ENCODE assay signal across 22 cellular contexts in the genomic region with DNA sequence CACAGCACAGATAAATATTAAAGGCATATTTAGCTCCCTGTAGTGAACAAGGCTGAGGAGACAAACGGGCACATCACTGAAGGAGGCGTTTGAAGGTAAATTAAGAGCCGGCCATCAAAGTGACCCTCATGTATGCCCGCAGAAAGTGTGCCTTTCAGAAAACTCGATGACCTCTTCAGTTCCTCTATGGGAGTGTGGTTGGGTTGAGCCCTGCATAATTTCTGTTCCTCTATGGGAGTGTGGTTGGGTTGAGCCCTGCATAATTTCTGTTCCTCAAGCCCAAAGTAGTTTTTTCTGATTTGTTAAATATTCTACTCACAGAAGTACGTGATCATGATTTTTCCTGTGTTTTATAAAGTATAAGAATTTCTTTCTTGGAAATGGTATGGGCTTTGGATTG.
"Had no signal": no experiment of that assay in that cellular context is flagged by ENCODE, and none has a peak within 500 bp of the region (broad histone marks: within the 10 kb centered on the region; RNA-seq: fewer than 3 reads in every experiment).

No MANE protein-coding gene starts in this region.

- H3K27ac ChIP-seq: gastroesophageal sphincter, heart right ventricle, ovary, right lobe of liver, thoracic aorta, upper lobe of right lung had no signal

- H3K36me3 ChIP-seq: gastroesophageal sphincter, heart right ventricle, ovary, right lobe of liver, thoracic aorta, upper lobe of right lung had no signal

- H3K4me3 ChIP-seq: gastroesophageal sphincter, heart right ventricle, ovary, right lobe of liver, smooth muscle cell, thoracic aorta, upper lobe of right lung had no signal

- H3K9me3 ChIP-seq: gastroesophageal sphincter, ovary, right lobe of liver, thoracic aorta, upper lobe of right lung had no signal

- H3K4me2 ChIP-seq: smooth muscle cell had no signal

- ATAC-seq: activated naive CD8-positive, alpha-beta T cell treated with anti-CD3 and anti-CD28 coated beads, Interleukin-2, amount 50 U/mL, for 24 hours; gastroesophageal sphincter; heart right ventricle; naive thymus-derived CD8-positive, alpha-beta T cell; stimulated activated effector memory CD8-positive, alpha-beta T cell treated with anti-CD3 and anti-CD28 coated beads, Interleukin-12 subunit alpha, Interleukin-12 subunit beta, amount 100 ng/mL, for 72 hours; upper lobe of right lung had no signal

- DNase-seq: activated CD4-positive, alpha-beta T cell treated with anti-CD3 and anti-CD28 coated beads, Interleukin-2, amount 50 U/mL, for 1 hour; activated CD4-positive, CD25-positive, alpha-beta regulatory T cell treated with anti-CD3 and anti-CD28 coated beads, Interleukin-2, amount 50 U/mL, for 72 hours; activated CD8-positive, alpha-beta memory T cell treated with anti-CD3 and anti-CD28 coated beads for 24 hours; activated CD8-positive, alpha-beta memory T cell treated with anti-CD3 and anti-CD28 coated beads, Interleukin-2, amount 50 U/mL, for 48 hours; activated effector memory CD4-positive, alpha-beta T cell treated with Interleukin-2 at 50 U/mL for 16 hours; activated naive CD4-positive, alpha-beta T cell treated with anti-CD3 and anti-CD28 coated beads, Interleukin-2, amount 10 ng/mL, durations not matched to agents 7 days and 5 days; activated naive CD8-positive, alpha-beta T cell treated with anti-CD3 and anti-CD28 coated beads, Interleukin-2, amount 50 U/mL, for 24 hours; activated T-cell treated with anti-CD3 and anti-CD28 coated beads, Interleukin-2, amount 50 U/mL, for 48 hours; aorta; cortex of kidney; effector CD4-positive, alpha-beta T cell; heart right ventricle; mesendoderm; naive thymus-derived CD8-positive, alpha-beta T cell; ovary; right lobe of liver; stimulated activated CD4-positive, alpha-beta T cell treated with anti-CD3 and anti-CD28 coated beads, Interleukin-4, amount 100 ng/mL, for 24 hours; upper lobe of right lung had no signal

- H3K27me3 ChIP-seq: gastroesophageal sphincter, ovary, right lobe of liver, upper lobe of right lung had no signal

- H3K4me1 ChIP-seq: gastroesophageal sphincter, heart right ventricle, right lobe of liver, upper lobe of right lung had no signal
